In genomic region chr7:66413379-66414114, GRCh38 we compare ENCODE assay signal across 8 cellular contexts.
DNase-seq lines count a peak whose midpoint lies in the region; ATAC-seq, FAIRE-seq and TF ChIP-seq lines count a peak whose summit lies in the region.

No MANE protein-coding gene starts in this region.

- no peak for FAIRE-seq in bronchial epithelial cell (lab: Jason Lieb, UNC)

- peak overlapping the region; percentile 63 to 76 for H3K4me3 ChIP-seq in CD4-positive, alpha-beta memory T cell (ENCODE audit: low read length in 2 of 2)
- H3K4me3 ChIP-seq in bronchial epithelial cell (ENCODE audit: low read depth, low read length) (peak overlapping the region; percentile 45), iPS-20b (ENCODE audit: low read length) (peak overlapping the region; percentile 57), skeletal muscle satellite cell (ENCODE audit: low read length) (peak overlapping the region; percentile 72), SJCRH30 (no peak overlapping the region)

- intact Hi-C loops in CD4-positive, alpha-beta memory T cell (cut with micrococcal nuclease) = loop anchor here (1.0 kb wide), 1 partner anchor 80 kb away; no protein-coding TSS in a partner anchor

- H3K27me3 Mint-ChIP-seq in CD4-positive, alpha-beta memory T cell = no peaks in the 10 kb centered on the region

- H3K27me3 ChIP-seq in CD4-positive, alpha-beta memory T cell (ENCODE audit: insufficient read depth, low read length) = no peaks in the 10 kb centered on the region
- H3K27me3 ChIP-seq in bronchial epithelial cell (ENCODE audit: control insufficient read depth, insufficient read depth, low read length) (no peaks in the 10 kb centered on the region), iPS-20b (ENCODE audit: insufficient read depth, low read length) (peaks cover 6% of the 10 kb centered on the region; the same call in 1 of the 2 replicates), skeletal muscle satellite cell (ENCODE audit: control insufficient read depth, insufficient read depth, low read length) (no peaks in the 10 kb centered on the region), SJCRH30 (no peaks in the 10 kb centered on the region)

- CTCF ChIA-PET in CD4-positive, alpha-beta memory T cell (lab: Charles Lee; ENCODE audit: partially characterized antibody) = interaction anchor here (0.7 to 2.2 kb wide), 8 partner anchors 9 to 586 kb away, joined by 3 to 9 read pairs (median 4); no protein-coding TSS in a partner anchor

- H3K27ac Mint-ChIP-seq in CD4-positive, alpha-beta memory T cell = peak overlapping the region; percentile 81 to 96 (median 90)

- ATAC-seq in GM21360 (IDR thresholded peaks at IDR 0.05; ENCODE audit: unreplicated experiment) = peak; percentile 65

- H3K9me3 ChIP-seq in CD4-positive, alpha-beta memory T cell (ENCODE audit: control insufficient read depth in 1 of 2, low read length in 2 of 2) = no peaks in the 10 kb centered on the region
- H3K9me3 ChIP-seq in iPS-20b (ENCODE audit: insufficient read depth, low read depth, low read length) (no peaks in the 10 kb centered on the region), skeletal muscle satellite cell (replicated peaks; ENCODE audit: low read length) (no peaks in the 10 kb centered on the region), SJCRH30 (replicated peaks) (no peaks in the 10 kb centered on the region)

- peaks cover 4 to 19% (median 12%) of the 10 kb centered on the region in 4 donors for H3K4me1 Mint-ChIP-seq in CD4-positive, alpha-beta memory T cell

- TF ChIP-seq CTCF in bronchial epithelial cell (IDR thresholded peaks at IDR 0.05; ENCODE audit: insufficient read depth, low read length, severe bottlenecking) = peak; percentile 76

- H3K4me2 ChIP-seq in skeletal muscle satellite cell (ENCODE audit: low read length) = peak overlapping the region; percentile 78

- H3K4me3 Mint-ChIP-seq in CD4-positive, alpha-beta memory T cell = peak overlapping the region; percentile 77 to 87 (median 80)

- H3K27ac ChIP-seq in CD4-positive, alpha-beta memory T cell (ENCODE audit: low read depth, low read length) = peak overlapping the region; percentile 43
- H3K27ac ChIP-seq in iPS-20b (ENCODE audit: low read length) (no peak overlapping the region), SJCRH30 (no peak overlapping the region)

- H3K9ac ChIP-seq in iPS-20b (ENCODE audit: low read depth, low read length) (no peak overlapping the region), skeletal muscle satellite cell (ENCODE audit: low read depth, low read length) (no peak overlapping the region)

- POLR2A ChIA-PET in CD4-positive, alpha-beta memory T cell (lab: Charles Lee; ENCODE audit: partially characterized antibody) = interaction anchor here (0.6 to 1.5 kb wide), 2 partner anchors 80 to 298 kb away, joined by 3 to 11 read pairs; no protein-coding TSS in a partner anchor

- H3K4me1 ChIP-seq in CD4-positive, alpha-beta memory T cell (ENCODE audit: insufficient read depth, low read length) = peaks cover 13% of the 10 kb centered on the region
- no peaks in the 10 kb centered on the region for H3K4me1 ChIP-seq in iPS-20b (ENCODE audit: insufficient read depth, low read length)
- peaks cover 11% of the 10 kb centered on the region for H3K4me1 ChIP-seq in skeletal muscle satellite cell (ENCODE audit: control insufficient read depth, insufficient read depth, low read length)
- H3K4me1 ChIP-seq in SJCRH30 = no peaks in the 10 kb centered on the region

- no peaks in the 10 kb centered on the region for H3K36me3 Mint-ChIP-seq in CD4-positive, alpha-beta memory T cell

- peak; percentile 80 to 87 (median 84) for DNase-seq in CD4-positive, alpha-beta memory T cell
- DNase-seq in NCI-H1092 (lab: John Stamatoyannopoulos, UW) = peak; percentile 97
- DNase-seq in activated CD4-positive, CD25-positive, alpha-beta regulatory T cell (lab: John Stamatoyannopoulos, UW) = peak; percentile 56 to 74 (median 66)
- peak; percentile 68 for DNase-seq in bronchial epithelial cell (ENCODE audit: low read depth)
- no peak for DNase-seq in SJCRH30

- H3K9me3 Mint-ChIP-seq in CD4-positive, alpha-beta memory T cell = no peaks in the 10 kb centered on the region

- H3K36me3 ChIP-seq in CD4-positive, alpha-beta memory T cell (ENCODE audit: insufficient read depth, low read length) = no peaks in the 10 kb centered on the region
- H3K36me3 ChIP-seq in bronchial epithelial cell (ENCODE audit: control insufficient read depth, insufficient read depth, low read length) (no peaks in the 10 kb centered on the region), iPS-20b (ENCODE audit: insufficient read depth, low read depth, low read length) (no peaks in the 10 kb centered on the region; the same call in 1 of the 2 replicates), skeletal muscle satellite cell (ENCODE audit: insufficient read depth, low read length) (no peaks in the 10 kb centered on the region), SJCRH30 (no peaks in the 10 kb centered on the region)

Comparison
In these comparisons a context has a peak if more than half of its experiments do, and no peak if none do; other contexts are left out.
1. DNase-seq: peak in CD4-positive, alpha-beta memory T cell (5 of 5), NCI-H1092 (single experiment), activated CD4-positive, CD25-positive, alpha-beta regulatory T cell (4 of 4) and bronchial epithelial cell (single experiment); none in SJCRH30 (0 of 2).